Comparison of ENCODE assay signal across 26 cellular contexts in genomic region chr5:5372930-5373329, GRCh38.
"Had no signal": no experiment of that assay in that cellular context is flagged by ENCODE, and none has a peak within 500 bp of the region (broad histone marks: within the 10 kb centered on the region; RNA-seq: fewer than 3 reads in every experiment).

No MANE protein-coding gene starts in this region.

- H3K27ac ChIP-seq: hepatocyte, pancreas, stomach, thoracic aorta, tibial artery, upper lobe of right lung had no signal

- H3K79me2 ChIP-seq: hepatocyte had no signal

- FAIRE-seq: pancreas, urothelium cell line had no signal

- H3K36me3 ChIP-seq: heart right ventricle, left ventricle myocardium inferior, pancreas, stomach, thoracic aorta, tibial artery, upper lobe of right lung had no signal

- H3K27me3 ChIP-seq: heart right ventricle, hepatocyte, pancreas, stomach, tibial artery, upper lobe of right lung had no signal

- H3K9me3 ChIP-seq: heart right ventricle, left ventricle myocardium inferior, mucosa of descending colon, pancreas, stomach, thoracic aorta, tibial artery, upper lobe of right lung had no signal

- H2AFZ ChIP-seq: hepatocyte had no signal

- H3K4me3 ChIP-seq: heart right ventricle, hepatocyte, left ventricle myocardium inferior, lung, mucosa of descending colon, pancreas, stomach, thoracic aorta, tibial artery, upper lobe of right lung had no signal

- ATAC-seq: naive thymus-derived CD8-positive, alpha-beta T cell; stimulated activated naive B cell treated with anti-CD40 and anti-IgM and Interleukin-4, amounts not matched to agents 10 μg/mL and 1 μg/mL and 100 μg/mL, for 72 hours; stimulated activated naive CD8-positive, alpha-beta T cell treated with anti-CD3 and anti-CD28 coated beads, Interleukin-15, Interleukin-2, amounts not matched to agents 100 U/mL and 50 U/mL, for 24 hours had no signal

- H3K4me1 ChIP-seq: pancreas, stomach, tibial artery, upper lobe of right lung had no signal

- DNase-seq: islet precursor cell; left ventricle myocardium inferior; mesendoderm; midbrain; naive thymus-derived CD8-positive, alpha-beta T cell; nucleus accumbens; posterior cingulate gyrus; retina; right cardiac atrium; stimulated activated CD4-positive, alpha-beta T cell treated with anti-CD3 and anti-CD28 coated beads, Interleukin-12 subunit alpha, Interleukin-12 subunit beta, amount 100 ng/mL, for 4 hours; stimulated activated CD4-positive, alpha-beta T cell treated with anti-CD3 and anti-CD28 coated beads, Interleukin-15, amount 100 ng/mL, for 24 hours; stimulated activated CD4-positive, alpha-beta T cell treated with anti-CD3 and anti-CD28 coated beads, Interleukin-2, amount 100 ng/mL, for 24 hours; stimulated activated CD4-positive, alpha-beta T cell treated with anti-CD3 and anti-CD28 coated beads, Interleukin-4, amount 100 ng/mL, for 1 hour; stimulated activated naive B cell treated with anti-CD40 and anti-IgM and Interleukin-4, amounts not matched to agents 10 μg/mL and 1 μg/mL and 100 μg/mL, for 72 hours; stimulated activated naive CD8-positive, alpha-beta T cell treated with anti-CD3 and anti-CD28 coated beads, Interleukin-15, Interleukin-2, amounts not matched to agents 100 U/mL and 50 U/mL, for 24 hours; stomach; trophoblast cell; upper lobe of right lung had no signal

- H3K4me2 ChIP-seq: hepatocyte had no signal
